Comparison of ENCODE assay signal across 13 cellular contexts in the genomic region with DNA sequence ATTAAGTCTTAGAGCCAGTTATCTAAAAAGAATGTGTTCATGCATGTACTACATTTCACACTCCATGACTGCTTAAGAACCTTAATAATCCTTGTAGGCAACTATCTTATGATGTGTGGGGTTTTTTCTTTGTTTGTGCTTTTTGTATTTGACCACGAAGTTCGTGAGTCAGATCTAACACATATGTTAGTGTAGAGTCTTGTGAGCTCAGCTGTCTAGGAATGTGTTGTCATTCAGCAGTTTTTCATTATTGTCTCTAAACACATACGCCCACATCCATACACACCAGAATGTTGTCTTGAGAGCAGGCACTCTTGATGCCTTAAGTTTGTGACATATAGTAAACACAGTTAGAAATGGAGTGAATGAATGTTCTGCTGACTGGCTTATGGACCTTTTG. TPM values are rescaled to one million over a fixed set of nuclear protein-coding genes. Genes with fewer than 3 reads are reported as not detected.
DNase-seq lines count a peak whose midpoint lies in the region; FAIRE-seq and TF ChIP-seq lines count a peak whose summit lies in the region.
"Had no signal": no experiment of that assay in that cellular context is flagged by ENCODE, and none has a peak within 500 bp of the region (broad histone marks: within the 10 kb centered on the region; RNA-seq: fewer than 3 reads in every experiment).

No MANE protein-coding gene starts in this region.

- peaks cover 28% of the 10 kb centered on the region for H3K36me3 Mint-ChIP-seq in activated naive CD4-positive, alpha-beta T cell treated with anti-CD3 and anti-CD28 coated beads for 36 hours (ENCODE audit: low read depth)

- peaks cover 35% of the 10 kb centered on the region for H4K20me1 ChIP-seq in smooth muscle cell (ENCODE audit: low read depth)

- 11% methylated on average over 3 of the region's 3 CpGs for WGBS in smooth muscle cell (ENCODE audit: low lambda C conversion rate)
- 62 to 86% (median 78%) methylated on average over 3 of the region's 3 CpGs for WGBS in small intestine, 3 donors

- intact Hi-C loops in activated naive CD4-positive, alpha-beta T cell treated with anti-CD3 and anti-CD28 coated beads for 36 hours (cut with micrococcal nuclease), result loop anchor here (1.0 kb wide), 1 partner anchor 43 kb away; no protein-coding TSS in a partner anchor
- intact Hi-C loops in uterus (cut with DNase I; ENCODE audit: low total_unique reads), result no loop called here

- no peak overlapping the region for H2AFZ ChIP-seq in smooth muscle cell (ENCODE audit: low read depth)

- peak overlapping the region; percentile 14 for H3K4me2 ChIP-seq in smooth muscle cell

- no peaks in the 10 kb centered on the region for H3K9me3 Mint-ChIP-seq in activated naive CD4-positive, alpha-beta T cell treated with anti-CD3 and anti-CD28 coated beads for 36 hours

- H3K4me1 ChIP-seq in smooth muscle cell (ENCODE audit: low read depth) (peaks cover 2% of the 10 kb centered on the region), small intestine (ENCODE audit: control insufficient read depth in 2 of 2, insufficient read depth in 1 of 2, low read depth in 1 of 2, low read length in 1 of 2) (no peaks in the 10 kb centered on the region), uterus (no peaks in the 10 kb centered on the region)

- H3K4me3 ChIP-seq in smooth muscle cell, result no peak overlapping the region
- H3K4me3 ChIP-seq in small intestine (ENCODE audit: low read depth in 1 of 2, low read length in 2 of 2), result no peak overlapping the region
- no peak overlapping the region for H3K4me3 ChIP-seq in uterus
- H3K4me3 ChIP-seq: body of pancreas, skin epidermis, suprapubic skin had no signal

- peaks cover 7% of the 10 kb centered on the region for H3F3A ChIP-seq in smooth muscle cell (ENCODE audit: low read depth)

- H3K9me3 ChIP-seq in smooth muscle cell (replicated peaks; ENCODE audit: low read depth), result no peaks in the 10 kb centered on the region
- H3K9me3 ChIP-seq in small intestine (ENCODE audit: control insufficient read depth, low read depth), result no peaks in the 10 kb centered on the region
- H3K9me3 ChIP-seq in uterus, result no peaks in the 10 kb centered on the region
- H3K9me3 ChIP-seq: body of pancreas, suprapubic skin had no signal

- peak; percentile 12 for DNase-seq in activated naive CD4-positive, alpha-beta T cell treated with anti-CD3 and anti-CD28 coated beads for 36 hours
- DNase-seq in activated naive CD4-positive, alpha-beta T cell treated with Interleukin-2 at 50 U/mL for 16 hours, result no peak
- DNase-seq in HT1080 (ENCODE audit: low read depth) (peak; percentile 61), dermis blood vessel endothelial cell (peak; percentile 42), smooth muscle cell (lab: John Stamatoyannopoulos, UW; ENCODE audit: unreplicated experiment) (no peak), T-helper 9 cell (no peak), small intestine (no peak), uterus (no peak)
- DNase-seq: AML-193, body of pancreas, NCI-H2081 had no signal

- peak overlapping the region; percentile 89 for H3K27ac ChIP-seq in smooth muscle cell (ENCODE audit: low read depth)
- no peak overlapping the region for H3K27ac ChIP-seq in small intestine (ENCODE audit: low read depth in 1 of 2, low read length in 1 of 2)
- no peak overlapping the region for H3K27ac ChIP-seq in uterus
- H3K27ac ChIP-seq: body of pancreas, suprapubic skin had no signal

- CTCF ChIA-PET in activated naive CD4-positive, alpha-beta T cell treated with anti-CD3 and anti-CD28 coated beads for 36 hours (lab: Charles Lee), result interaction anchor here (0.5 kb wide), 1 partner anchor 17 kb away, joined by 3 read pairs; no protein-coding TSS in a partner anchor

- peak overlapping the region; percentile 64 for H3K9ac ChIP-seq in smooth muscle cell (ENCODE audit: low read depth)

- peaks cover 84% of the 10 kb centered on the region for H3K79me2 ChIP-seq in smooth muscle cell (ENCODE audit: low read depth)

- no peak overlapping the region for H3K4me3 Mint-ChIP-seq in activated naive CD4-positive, alpha-beta T cell treated with anti-CD3 and anti-CD28 coated beads for 36 hours

- TF ChIP-seq CTCF in smooth muscle cell (IDR thresholded peaks at IDR 0.05; ENCODE audit: borderline replicate concordance, insufficient read depth, poor library complexity, severe bottlenecking) (no peak), uterus (IDR thresholded peaks at IDR 0.05) (no peak)

- no peak for TF ChIP-seq POLR2A in uterus (IDR thresholded peaks at IDR 0.05)

- H3K4me1 Mint-ChIP-seq in activated naive CD4-positive, alpha-beta T cell treated with anti-CD3 and anti-CD28 coated beads for 36 hours (ENCODE audit: low read depth), result peaks cover 76% of the 10 kb centered on the region

- FAIRE-seq in small intestine (lab: Jason Lieb, UNC), result no peak

- no peaks in the 10 kb centered on the region for H3K27me3 ChIP-seq in smooth muscle cell (ENCODE audit: low read depth)
- H3K27me3 ChIP-seq in small intestine (ENCODE audit: control insufficient read depth in 2 of 2, insufficient read depth in 2 of 2, low read length in 2 of 2), result no peaks in the 10 kb centered on the region
- no peaks in the 10 kb centered on the region for H3K27me3 ChIP-seq in uterus
- H3K27me3 ChIP-seq: body of pancreas, suprapubic skin had no signal

- no peak overlapping the region for H3K27ac Mint-ChIP-seq in activated naive CD4-positive, alpha-beta T cell treated with anti-CD3 and anti-CD28 coated beads for 36 hours

- H3K27me3 Mint-ChIP-seq in activated naive CD4-positive, alpha-beta T cell treated with anti-CD3 and anti-CD28 coated beads for 36 hours (ENCODE audit: low read depth), result no peaks in the 10 kb centered on the region

- H3K36me3 ChIP-seq in smooth muscle cell (ENCODE audit: low read depth) (no peaks in the 10 kb centered on the region), small intestine (ENCODE audit: control insufficient read depth in 2 of 2, insufficient read depth in 2 of 2, low read length in 2 of 2) (peaks cover 0 to 2% of the 10 kb centered on the region in 2 donors), uterus (no peaks in the 10 kb centered on the region)

RNA-seq across cellular contexts. Expression of a gene that starts 38.4 kb away (rescaled TPM):
- total RNA-seq in activated naive CD4-positive, alpha-beta T cell treated with anti-CD3 and anti-CD28 coated beads for 36 hours, result 10 to 100 TPM; 86.6 to 97.5 TPM
- 41.9 and 49.1 TPM in 2 replicates for total RNA-seq in HT1080 (2014; rRNA removed; shearing (Covaris generic))
- 51.5 and 60.7 TPM in 2 replicates for polyA plus RNA-seq in HT1080 (2015; cell fraction: cytosol; rRNA removed)
- 44.3 and 46.4 TPM in 2 replicates for polyA plus RNA-seq in HT1080 (2015; cell fraction: nucleus; rRNA removed)
- total RNA-seq in dermis blood vessel endothelial cell (71.0 and 97.2 TPM in 2 replicates), smooth muscle cell (62.4 and 62.7 TPM in 2 replicates), uterus (100 to 1,000 TPM in 1 of 4 donors, 10 to 100 TPM in 3; 33.6 to 121 (median 78.0) TPM)
- polyA plus RNA-seq in smooth muscle cell (21.7 and 25.5 TPM in 2 replicates), small intestine (10 to 100 TPM; 38.2 to 59.7 (median 53.2) TPM)

Comparison
In these comparisons a context has a peak if more than half of its experiments do, and no peak if none do; other contexts are left out.
1. DNase-seq: peak in activated naive CD4-positive, alpha-beta T cell treated with anti-CD3 and anti-CD28 coated beads for 36 hours (single experiment), HT1080 (single experiment) and dermis blood vessel endothelial cell (single experiment); none in activated naive CD4-positive, alpha-beta T cell treated with Interleukin-2 at 50 U/mL for 16 hours (single experiment), smooth muscle cell (single experiment), T-helper 9 cell (single experiment), small intestine (single experiment) and uterus (0 of 2).